In the genomic region with DNA sequence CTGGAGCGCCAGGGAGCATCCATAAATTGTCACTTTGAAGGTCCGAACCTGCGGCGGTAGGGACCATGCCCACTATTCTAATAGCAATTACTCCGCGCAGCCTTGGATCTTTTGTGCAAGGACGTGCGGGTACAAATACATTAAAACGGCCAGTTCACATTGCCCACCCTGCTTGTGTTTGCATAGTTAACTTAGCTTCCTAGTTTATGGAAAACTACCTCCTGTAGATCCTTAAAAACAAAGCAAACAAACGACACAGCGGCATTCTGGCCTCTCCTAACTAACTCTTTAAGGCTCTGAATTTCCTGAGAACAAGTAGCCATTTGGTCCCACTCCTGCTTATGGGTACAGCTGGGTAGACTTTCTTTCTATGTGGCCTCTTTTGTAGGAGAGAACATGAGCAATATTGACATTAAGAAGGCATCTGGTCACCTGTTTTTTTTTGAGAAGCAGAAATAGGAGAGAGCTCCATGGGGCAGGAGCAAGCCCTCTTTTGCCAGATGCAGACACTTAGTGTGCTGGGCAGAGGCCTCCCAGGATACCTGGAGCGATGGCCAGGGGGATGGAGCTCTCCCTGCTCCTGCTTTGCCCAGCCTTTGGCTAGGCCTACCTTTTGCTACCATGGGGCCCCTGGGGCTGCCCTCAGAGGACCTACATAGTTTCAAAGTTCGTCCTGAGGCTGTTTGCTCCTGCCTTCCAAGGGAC, we compare ENCODE assay signal across 11 cellular contexts. TPM values are rescaled to one million over a fixed set of nuclear protein-coding genes. Genes with fewer than 3 reads are reported as not detected.
DNase-seq lines count a peak whose midpoint lies in the region; FAIRE-seq and TF ChIP-seq lines count a peak whose summit lies in the region.
"Had no signal": no experiment of that assay in that cellular context is flagged by ENCODE, and none has a peak within 500 bp of the region (broad histone marks: within the 10 kb centered on the region; RNA-seq: fewer than 3 reads in every experiment).

No MANE protein-coding gene starts in this region.

- H3K4me3 ChIP-seq in KMS-11 (IDR thresholded peaks at IDR 0.05; ENCODE audit: insufficient read depth, low read depth, low read length): no peak overlapping the region
- peak overlapping the region in 1 of 3 experiments; percentile 26 for H3K4me3 ChIP-seq in mammary epithelial cell (replicated peaks in 1 of 3; ENCODE audit: insufficient read depth in 1 of 3, low read depth in 2 of 3, low read length in 3 of 3)
- H3K4me3 ChIP-seq in neuron (ENCODE audit: low read length): peak overlapping the region; percentile 34

- H3K27me3 ChIP-seq in KMS-11 (ENCODE audit: insufficient read depth, low read depth): no peaks in the 10 kb centered on the region
- H3K27me3 ChIP-seq in mammary epithelial cell (ENCODE audit: insufficient read depth, low read length): no peaks in the 10 kb centered on the region
- H3K27me3 ChIP-seq in neuron (ENCODE audit: insufficient read depth, low read length): peaks cover 66% of the 10 kb centered on the region

- H3K36me3 ChIP-seq in KMS-11 (ENCODE audit: insufficient read depth) (no peaks in the 10 kb centered on the region), mammary epithelial cell (ENCODE audit: insufficient read depth, low read length) (peaks cover 5% of the 10 kb centered on the region), neuron (ENCODE audit: insufficient read depth, low read length) (no peaks in the 10 kb centered on the region)

- H4K20me1 ChIP-seq in KMS-11 (ENCODE audit: insufficient read depth) (no peaks in the 10 kb centered on the region), mammary epithelial cell (ENCODE audit: insufficient read depth, low read length) (no peaks in the 10 kb centered on the region)

- H3K4me2 ChIP-seq in KMS-11 (peak overlapping the region; percentile 84; the same call in 1 of the 2 replicates), mammary epithelial cell (ENCODE audit: insufficient read depth, low read depth, low read length) (peak overlapping the region; percentile 95)

- H3K9me3 ChIP-seq in mammary epithelial cell (replicated peaks; ENCODE audit: insufficient read depth, low read length) (no peaks in the 10 kb centered on the region), neuron (ENCODE audit: low read length) (peaks cover 3% of the 10 kb centered on the region)

- CTCF ChIA-PET in mammary epithelial cell (lab: Charles Lee; ENCODE audit: low non-redundant PET): interaction anchor here (0.8 kb wide), 1 partner anchor 36 kb away, joined by 3 read pairs; no protein-coding TSS in a partner anchor

- no peaks in the 10 kb centered on the region for H3K79me2 ChIP-seq in KMS-11 (ENCODE audit: insufficient read depth, low read depth)
- H3K79me2 ChIP-seq in mammary epithelial cell (ENCODE audit: insufficient read depth, low read length): peaks cover 23% of the 10 kb centered on the region

- peak; percentile 4 for DNase-seq in NCI-H510A treated with DMSO at 0.1 percent for 48 hours (lab: John Stamatoyannopoulos, UW)
- no peak for DNase-seq in NCI-H510A (lab: John Stamatoyannopoulos, UW)
- DNase-seq in mammary epithelial cell: no peak
- no peak for DNase-seq in frontal cortex (ENCODE audit: low spot score in 2 of 2)
- DNase-seq in GM19238 (ENCODE audit: insufficient read length, low spot score): no peak
- DNase-seq in NCI-H1092 treated with DMSO at 0.1 percent for 48 hours (lab: John Stamatoyannopoulos, UW): no peak
- DNase-seq: MM.1S; stimulated activated naive B cell treated with anti-CD40 and anti-IgM and Interleukin-4, amounts not matched to agents 10 μg/mL and 1 μg/mL and 100 μg/mL, for 72 hours; T-cell had no signal

- TF ChIP-seq CTCF in KMS-11 (conservative IDR thresholded peaks at IDR 0.05; ENCODE audit: low read depth, low read length): no peak
- TF ChIP-seq CTCF in mammary epithelial cell (conservative IDR thresholded peaks at IDR 0.05 in 1 of 2, IDR thresholded peaks at IDR 0.05 in 1 of 2; ENCODE audit: extremely low read depth in 1 of 2, insufficient read depth in 1 of 2, low read depth in 1 of 2, low read length in 2 of 2): no peak

- H3K27ac ChIP-seq in KMS-11 (no peak overlapping the region), mammary epithelial cell (ENCODE audit: insufficient read depth, low read depth, low read length) (no peak overlapping the region)

- FAIRE-seq in frontal cortex (lab: Jason Lieb, UNC): no peak

- H3K9ac ChIP-seq in KMS-11 (peak overlapping the region; percentile 12; the same call in 1 of the 2 replicates), mammary epithelial cell (ENCODE audit: insufficient read depth, low read length) (no peak overlapping the region)

- dilution Hi-C loops in mammary epithelial cell (cut with HindIII; ENCODE audit: low sequenced_read_pairs): no loop called here

- WGBS in mammary epithelial cell (ENCODE audit: low coverage, missing lambda C conversion rate): over 99% methylated on average over 7 of the region's 13 CpGs

- in situ Hi-C loops in mammary epithelial cell (cut with MboI; ENCODE audit: low sequenced_read_pairs in 2 of 2): no loop called here

- H3K4me1 ChIP-seq in KMS-11 (ENCODE audit: low read depth, poor library complexity, severe bottlenecking): peaks cover 4% of the 10 kb centered on the region
- peaks cover 36% of the 10 kb centered on the region for H3K4me1 ChIP-seq in mammary epithelial cell (ENCODE audit: insufficient read depth, low read length)
- H3K4me1 ChIP-seq in neuron (ENCODE audit: insufficient read depth, low read length): peaks cover 25% of the 10 kb centered on the region

- intact Hi-C loops in mammary epithelial cell (cut with micrococcal nuclease): loop anchor here (5.0 to 10.0 kb wide), 3 partner anchors 164 to 623 kb away; a partner anchor contains a TSS

- H2AFZ ChIP-seq in KMS-11 (ENCODE audit: low read depth) (peak overlapping the region; percentile 26), mammary epithelial cell (ENCODE audit: low read depth, low read length) (no peak overlapping the region), neuron (ENCODE audit: low read depth, low read length) (no peak overlapping the region)

- BruUV-seq in mammary epithelial cell (replicated peaks; lab: Mats Ljungman, UMichigan): no TSS peak

RNA-seq across cellular contexts. Expression of a gene that starts 2.1 kb away (rescaled TPM):
- total RNA-seq in mammary epithelial cell (100 to 1,000 TPM; 133 to 311 TPM), frontal cortex (0.82 TPM)
- 30.0 TPM for polyA plus RNA-seq in mammary epithelial cell
- polyA minus RNA-seq in mammary epithelial cell: 13.5 TPM

Comparison
In these comparisons a context has a peak if more than half of its experiments do, and no peak if none do; other contexts are left out.
1. RNA of a gene that starts 2.1 kb away (total RNA-seq): 133 to 311 TPM in mammary epithelial cell; 0.82 TPM in frontal cortex (single experiment); every median in the first group is over 10 times any median in the second.